ENCODE assay signal across 8 cellular contexts in genomic region chr10:88553116-88553752, GRCh38. TPM values are rescaled to one million over a fixed set of nuclear protein-coding genes. Genes with fewer than 3 reads are reported as not detected.
A peak's percentile ranks its signal among the peaks of the same experiment; 100 is the strongest.
DNase-seq lines count a peak whose midpoint lies in the region; ATAC-seq and TF ChIP-seq lines count a peak whose summit lies in the region.

No MANE protein-coding gene starts in this region.

- no peak overlapping the region for H3K27ac ChIP-seq in neutrophil

- H3K36me3 ChIP-seq in neutrophil, result no peaks in the 10 kb centered on the region

- no peak overlapping the region for H3K4me3 ChIP-seq in fibroblast of villous mesenchyme (ENCODE audit: low read depth, low read length)
- no peak overlapping the region for H3K4me3 ChIP-seq in neutrophil (ENCODE audit: low read depth in 1 of 2, low read length in 1 of 2)

- peaks cover 4% of the 10 kb centered on the region in 2 experiments for H3K4me1 ChIP-seq in neutrophil (ENCODE audit: control insufficient read depth in 1 of 2, insufficient read depth in 1 of 2, low read depth in 1 of 2, low read length in 1 of 2)

- no peaks in the 10 kb centered on the region for H3K9me3 ChIP-seq in neutrophil

- ATAC-seq in GM18861 (IDR thresholded peaks at IDR 0.05; ENCODE audit: unreplicated experiment), result peak; percentile 71
- peak; percentile 85 for ATAC-seq in HG03196 (IDR thresholded peaks at IDR 0.05; ENCODE audit: unreplicated experiment)
- ATAC-seq in GM19467 (IDR thresholded peaks at IDR 0.05; ENCODE audit: unreplicated experiment), result no peak

- H3K27me3 ChIP-seq in neutrophil, result no peaks in the 10 kb centered on the region

- TF ChIP-seq CTCF in fibroblast of villous mesenchyme (IDR thresholded peaks at IDR 0.05; ENCODE audit: insufficient read depth, low read depth, low read length), result peak; percentile 88
- TF ChIP-seq CTCF in neutrophil (IDR thresholded peaks at IDR 0.05), result peak; percentile 66

- peak; percentile 61 for DNase-seq in CD1c-positive myeloid dendritic cell (ENCODE audit: extremely low spot score)
- peak; percentile 74 for DNase-seq in NCI-H82 (lab: John Stamatoyannopoulos, UW)
- peak; percentile 19 for DNase-seq in activated T-cell treated with anti-CD3 and anti-CD28 coated beads, Interleukin-2, amount 50 U/mL, for 1 hour
- peak; percentile 85 for DNase-seq in fibroblast of villous mesenchyme (ENCODE audit: low read depth)

RNA-seq across cellular contexts. Expression of gene RNLS, which starts 29.9 kb away (rescaled TPM):
- 13.5 and 14.2 TPM in 2 replicates for total RNA-seq in fibroblast of villous mesenchyme

RNA-seq across cellular contexts. Expression of gene LIPJ, which starts 33.3 kb away (rescaled TPM):
- total RNA-seq in fibroblast of villous mesenchyme, result under 0.01 TPM in 1 of 2 replicates, not detected in the other

Comparison
In these comparisons a context has a peak if more than half of its experiments do, and no peak if none do; other contexts are left out.
1. DNase-seq: peak in every context shown above with its lines; median percentile 85 in fibroblast of villous mesenchyme; 74 in NCI-H82; 61 in CD1c-positive myeloid dendritic cell; 19 in activated T-cell treated with anti-CD3 and anti-CD28 coated beads, Interleukin-2, amount 50 U/mL, for 1 hour.